Comparison of ENCODE assay signal across 9 cellular contexts in genomic region chr11:7572001-7572712, GRCh38. TPM values are rescaled to one million over a fixed set of nuclear protein-coding genes. Genes with fewer than 3 reads are reported as not detected.
DNase-seq lines count a peak whose midpoint lies in the region; ATAC-seq and TF ChIP-seq lines count a peak whose summit lies in the region.
"Had no signal": no experiment of that assay in that cellular context is flagged by ENCODE, and none has a peak within 500 bp of the region (broad histone marks: within the 10 kb centered on the region; RNA-seq: fewer than 3 reads in every experiment).

No MANE protein-coding gene starts in this region.

- peak overlapping the region; percentile 52 for H3K27ac ChIP-seq in HUES48 (ENCODE audit: low read depth, low read length)
- peak overlapping the region; percentile 39 to 70 (median 40) for H3K27ac ChIP-seq in body of pancreas
- H3K27ac ChIP-seq in tibial artery, result peak overlapping the region; percentile 13 to 58

- H3K4me1 Mint-ChIP-seq in memory B cell, result peaks cover 21% of the 10 kb centered on the region

- no peaks in the 10 kb centered on the region for H3K27me3 ChIP-seq in HUES48 (ENCODE audit: control insufficient read depth, insufficient read depth, low read length)
- H3K27me3 ChIP-seq in body of pancreas, result no peaks in the 10 kb centered on the region
- H3K27me3 ChIP-seq in tibial artery, result no peaks in the 10 kb centered on the region

- TF ChIP-seq CTCF in body of pancreas (IDR thresholded peaks at IDR 0.05) (no peak), tibial artery (IDR thresholded peaks at IDR 0.05) (no peak)

- H3K4me3 ChIP-seq in HUES48 (ENCODE audit: low read depth, low read length) (no peak overlapping the region), body of pancreas (no peak overlapping the region), tibial artery (no peak overlapping the region)
- H3K4me3 ChIP-seq: skin epidermis had no signal

- 50 to 57% methylated on average over 4 of the region's 4 CpGs for WGBS in body of pancreas, 2 donors

- H3K27ac Mint-ChIP-seq in memory B cell, result peak overlapping the region; percentile 41
- H3K27ac Mint-ChIP-seq: stimulated activated memory B cell treated with anti-CD40 and anti-IgM and Interleukin-4, amounts not matched to agents 10 μg/mL and 1 μg/mL and 100 μg/mL, for 72 hours had no signal

- no peak overlapping the region for H3K4me3 Mint-ChIP-seq in memory B cell
- H3K4me3 Mint-ChIP-seq: stimulated activated memory B cell treated with anti-CD40 and anti-IgM and Interleukin-4, amounts not matched to agents 10 μg/mL and 1 μg/mL and 100 μg/mL, for 72 hours had no signal

- intact Hi-C loops in body of pancreas (cut with DNase I), result loop anchor here (5.0 kb wide), 1 partner anchor 80 kb away; no protein-coding TSS in a partner anchor
- intact Hi-C loops in tibial artery (cut with DNase I; ENCODE audit: low total_unique reads), result no loop called here

- TF ChIP-seq POLR2A in body of pancreas (IDR thresholded peaks at IDR 0.05), result no peak

- H3K4me1 ChIP-seq in HUES48 (ENCODE audit: control insufficient read depth, insufficient read depth, low read length) (peaks cover 49% of the 10 kb centered on the region), body of pancreas (peaks cover 33% of the 10 kb centered on the region), tibial artery (peaks cover 14 to 42% (median 27%) of the 10 kb centered on the region in 4 donors)

- H3K9me3 ChIP-seq in HUES48 (ENCODE audit: control insufficient read depth, insufficient read depth, low read length) (no peaks in the 10 kb centered on the region), body of pancreas (no peaks in the 10 kb centered on the region), tibial artery (no peaks in the 10 kb centered on the region)

- peaks cover 1% of the 10 kb centered on the region for H3K9me3 Mint-ChIP-seq in memory B cell
- H3K9me3 Mint-ChIP-seq: stimulated activated memory B cell treated with anti-CD40 and anti-IgM and Interleukin-4, amounts not matched to agents 10 μg/mL and 1 μg/mL and 100 μg/mL, for 72 hours had no signal

- no peaks in the 10 kb centered on the region for H3K36me3 ChIP-seq in HUES48 (ENCODE audit: control insufficient read depth, insufficient read depth, low read length)
- H3K36me3 ChIP-seq in body of pancreas (replicated peaks in 1 of 2; ENCODE audit: insufficient read depth in 1 of 2, low read depth in 2 of 2), result no peaks in the 10 kb centered on the region
- no peaks in the 10 kb centered on the region for H3K36me3 ChIP-seq in tibial artery

- H3K9ac ChIP-seq in HUES48 (ENCODE audit: low read depth, low read length), result no peak overlapping the region; the same call in 1 of the 2 replicates

- H3K36me3 Mint-ChIP-seq in memory B cell, result peaks cover 20% of the 10 kb centered on the region

- H3K27me3 Mint-ChIP-seq in memory B cell, result no peaks in the 10 kb centered on the region
- H3K27me3 Mint-ChIP-seq: stimulated activated memory B cell treated with anti-CD40 and anti-IgM and Interleukin-4, amounts not matched to agents 10 μg/mL and 1 μg/mL and 100 μg/mL, for 72 hours had no signal

- ATAC-seq in body of pancreas (peak; percentile 18), memory B cell (ENCODE audit: low read depth) (no peak), HG02798 (IDR thresholded peaks at IDR 0.05; ENCODE audit: poor library complexity, unreplicated experiment) (no peak)
- ATAC-seq: stimulated activated memory B cell treated with anti-CD40 and anti-IgM and Interleukin-4, amounts not matched to agents 10 μg/mL and 1 μg/mL and 100 μg/mL, for 72 hours had no signal

- DNase-seq in body of pancreas (peak in 1 of 4 donors; percentile 23), memory B cell (ENCODE audit: low spot score in 2 of 2) (no peak), tibial artery (no peak), T-helper 9 cell (no peak), GF-D8 (lab: John Stamatoyannopoulos, UW) (no peak)

RNA-seq across cellular contexts. Expression of gene PPFIBP2, which starts 58.4 kb away (rescaled TPM):
- total RNA-seq in body of pancreas, result 10 to 100 TPM; 34.9 to 35.3 TPM
